In the genomic region with DNA sequence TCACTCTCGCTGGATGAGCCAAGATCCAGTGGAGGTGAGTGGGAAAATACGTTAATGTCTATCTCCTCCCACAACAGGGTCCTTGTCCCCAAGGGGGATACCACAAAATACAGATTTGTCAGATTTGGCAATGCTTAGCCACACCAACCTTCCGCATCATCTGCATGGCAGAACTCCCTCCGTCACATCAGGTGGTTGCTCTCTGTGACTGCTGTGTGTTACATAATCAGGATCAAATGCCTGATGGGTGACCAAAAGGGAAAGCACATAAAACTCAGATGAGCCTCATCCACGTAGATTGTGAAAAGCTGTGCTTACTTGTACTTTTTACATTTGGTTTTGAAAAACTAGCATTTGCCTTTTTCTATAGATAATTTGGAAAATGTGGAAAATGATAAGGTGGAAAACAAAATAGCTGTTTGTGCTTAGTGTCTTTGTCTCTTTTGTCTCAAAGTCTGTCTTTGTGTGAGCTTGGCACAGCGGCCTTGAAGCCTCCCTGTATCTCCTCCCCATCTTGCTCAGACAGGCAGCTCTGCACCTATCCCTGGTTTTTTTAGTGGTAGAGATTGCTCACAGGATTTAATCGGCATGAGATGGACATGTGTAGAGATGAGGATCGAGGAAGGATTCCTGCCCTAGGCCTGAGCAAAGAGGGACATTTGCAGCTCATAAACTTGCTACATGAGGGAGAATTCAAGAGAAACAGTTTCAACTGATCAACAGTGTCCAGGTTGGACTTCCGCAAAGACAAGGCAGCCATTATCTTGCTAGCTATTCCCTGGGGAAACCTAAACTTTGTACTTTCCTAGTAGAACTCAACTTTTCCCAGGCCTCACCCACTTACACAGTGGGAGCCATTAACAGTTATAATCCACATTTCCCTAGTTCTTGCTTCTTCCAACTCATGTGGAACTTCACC, we compare ENCODE assay signal across 26 cellular contexts. TPM values are rescaled to one million over a fixed set of nuclear protein-coding genes. Genes with fewer than 3 reads are reported as not detected.
DNase-seq lines count a peak whose midpoint lies in the region; ATAC-seq and TF ChIP-seq lines count a peak whose summit lies in the region.
"Had no signal": no experiment of that assay in that cellular context is flagged by ENCODE, and none has a peak within 500 bp of the region (broad histone marks: within the 10 kb centered on the region; RNA-seq: fewer than 3 reads in every experiment).

No MANE protein-coding gene starts in this region.

- no peak overlapping the region for H3K9ac ChIP-seq in BLaER1

- H3K4me1 ChIP-seq in BLaER1: peaks cover 46% of the 10 kb centered on the region
- peaks cover 5% of the 10 kb centered on the region; the same call in 1 of the 2 replicates for H3K4me1 ChIP-seq in HEK293 (ENCODE audit: control insufficient read depth, insufficient read depth, low read length)
- no peaks in the 10 kb centered on the region for H3K4me1 ChIP-seq in mucosa of descending colon (ENCODE audit: low read depth)
- H3K4me1 ChIP-seq: suprapubic skin had no signal

- peak overlapping the region; percentile 31; the same call in 1 of the 2 replicates for H3K4me3 ChIP-seq in BLaER1
- H3K4me3 ChIP-seq in HEK293 (ENCODE audit: low read depth, low read length): no peak overlapping the region
- no peak overlapping the region for H3K4me3 ChIP-seq in mucosa of descending colon
- H3K4me3 ChIP-seq: skin epidermis, suprapubic skin had no signal

- CTCF ChIA-PET in HEK293 (lab: Yijun Ruan, JAX): interaction anchor here (1.0 kb wide), 1 partner anchor 27 kb away, joined by 3 read pairs; no protein-coding TSS in a partner anchor

- H3K27ac ChIP-seq in BLaER1 (no peak overlapping the region), HEK293 (ENCODE audit: extremely low read depth, low read depth, low read length) (no peak overlapping the region), angular gyrus (ENCODE audit: low read depth, low read length) (peak overlapping the region; percentile 61)
- H3K27ac ChIP-seq: HL-60, skin epidermis, suprapubic skin, WERI-Rb-1 had no signal

- H3K27me3 ChIP-seq in BLaER1: no peaks in the 10 kb centered on the region; the same call in 1 of the 2 replicates

- peaks cover 70% of the 10 kb centered on the region for H4K20me1 ChIP-seq in BLaER1

- intact Hi-C loops in mucosa of descending colon (cut with DNase I, micrococcal nuclease): no loop called here

- ATAC-seq in mucosa of descending colon (peak; percentile 28), GM21447 (IDR thresholded peaks at IDR 0.05; ENCODE audit: unreplicated experiment) (no peak)
- ATAC-seq: stimulated activated memory B cell treated with anti-CD40 and anti-IgM and Interleukin-4, amounts not matched to agents 10 μg/mL and 1 μg/mL and 100 μg/mL, for 72 hours had no signal

- H3K9me3 ChIP-seq in BLaER1 (peaks cover 100% of the 10 kb centered on the region), HEK293 (ENCODE audit: control insufficient read depth, insufficient read depth, low read depth, low read length) (no peaks in the 10 kb centered on the region), mucosa of descending colon (no peaks in the 10 kb centered on the region)
- H3K9me3 ChIP-seq: suprapubic skin had no signal

- TF ChIP-seq CTCF in HEK293 (tag by site-specific recombination; IDR thresholded peaks at IDR 0.05): no peak
- no peak for TF ChIP-seq CTCF in mucosa of descending colon (IDR thresholded peaks at IDR 0.05)

- H3K4me2 ChIP-seq in BLaER1: peak overlapping the region; percentile 17

- POLR2A ChIA-PET in HEK293 (lab: Yijun Ruan, JAX): no interaction called here

- peaks cover 100% of the 10 kb centered on the region for H3K36me3 ChIP-seq in BLaER1
- no peaks in the 10 kb centered on the region for H3K36me3 ChIP-seq in HEK293 (ENCODE audit: control insufficient read depth in 2 of 2, insufficient read depth in 1 of 2, low read length in 2 of 2)
- H3K36me3 ChIP-seq in mucosa of descending colon (ENCODE audit: low read depth): no peaks in the 10 kb centered on the region
- H3K36me3 ChIP-seq: suprapubic skin, WERI-Rb-1 had no signal

- DNase-seq in mucosa of descending colon (no peak), NCI-H82 treated with DMSO at 0.1 percent for 48 hours (lab: John Stamatoyannopoulos, UW; ENCODE audit: unreplicated experiment) (no peak)
- no peak for DNase-seq in activated CD4-positive, alpha-beta T cell treated with anti-CD3 and anti-CD28 coated beads for 48 hours
- no peak for DNase-seq in stimulated activated CD8-positive, alpha-beta memory T cell treated with anti-CD3 and anti-CD28 coated beads, Interleukin-4, amount 100 ng/mL, for 48 hours
- DNase-seq: ACHN; activated CD4-positive, alpha-beta T cell treated with anti-CD3 and anti-CD28 coated beads, Interleukin-2, amount 10 ng/mL, durations not matched to agents 7 days and 5 days; activated naive CD4-positive, alpha-beta T cell treated with anti-CD3 and anti-CD28 coated beads, Interleukin-2, amount 50 U/mL, for 16 hours; C1 segment of cervical spinal cord; kidney; NCI-H1436 treated with DMSO at 0.1 percent for 48 hours; T-helper 9 cell; WERI-Rb-1 had no signal

TF ChIP-seq in HEK293, 187 proteins besides CTCF, POLR2A, EP300 and RAD21:
- TF ChIP-seq ZIC2 (tag by site-specific recombination; IDR thresholded peaks at IDR 0.05) (peak; percentile 58), ZNF776 (tag by site-specific recombination; IDR thresholded peaks at IDR 0.05; ENCODE audit: borderline replicate concordance) (no peak), SCRT2 (tag by site-specific recombination; IDR thresholded peaks at IDR 0.05) (0 out of 2 replicates have a peak, but pooled peaks have one; percentile 15)
- TF ChIP-seq, protein P1, sequence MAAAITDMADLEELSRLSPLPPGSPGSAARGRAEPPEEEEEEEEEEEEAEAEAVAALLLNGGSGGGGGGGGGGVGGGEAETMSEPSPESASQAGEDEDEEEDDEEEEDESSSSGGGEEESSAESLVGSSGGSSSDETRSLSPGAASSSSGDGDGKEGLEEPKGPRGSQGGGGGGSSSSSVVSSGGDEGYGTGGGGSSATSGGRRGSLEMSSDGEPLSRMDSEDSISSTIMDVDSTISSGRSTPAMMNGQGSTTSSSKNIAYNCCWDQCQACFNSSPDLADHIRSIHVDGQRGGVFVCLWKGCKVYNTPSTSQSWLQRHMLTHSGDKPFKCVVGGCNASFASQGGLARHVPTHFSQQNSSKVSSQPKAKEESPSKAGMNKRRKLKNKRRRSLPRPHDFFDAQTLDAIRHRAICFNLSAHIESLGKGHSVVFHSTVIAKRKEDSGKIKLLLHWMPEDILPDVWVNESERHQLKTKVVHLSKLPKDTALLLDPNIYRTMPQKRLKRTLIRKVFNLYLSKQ (tag by site-specific recombination; IDR thresholded peaks at IDR 0.05; ENCODE audit: borderline replicate concordance): no peak
- TF ChIP-seq, protein P2, sequence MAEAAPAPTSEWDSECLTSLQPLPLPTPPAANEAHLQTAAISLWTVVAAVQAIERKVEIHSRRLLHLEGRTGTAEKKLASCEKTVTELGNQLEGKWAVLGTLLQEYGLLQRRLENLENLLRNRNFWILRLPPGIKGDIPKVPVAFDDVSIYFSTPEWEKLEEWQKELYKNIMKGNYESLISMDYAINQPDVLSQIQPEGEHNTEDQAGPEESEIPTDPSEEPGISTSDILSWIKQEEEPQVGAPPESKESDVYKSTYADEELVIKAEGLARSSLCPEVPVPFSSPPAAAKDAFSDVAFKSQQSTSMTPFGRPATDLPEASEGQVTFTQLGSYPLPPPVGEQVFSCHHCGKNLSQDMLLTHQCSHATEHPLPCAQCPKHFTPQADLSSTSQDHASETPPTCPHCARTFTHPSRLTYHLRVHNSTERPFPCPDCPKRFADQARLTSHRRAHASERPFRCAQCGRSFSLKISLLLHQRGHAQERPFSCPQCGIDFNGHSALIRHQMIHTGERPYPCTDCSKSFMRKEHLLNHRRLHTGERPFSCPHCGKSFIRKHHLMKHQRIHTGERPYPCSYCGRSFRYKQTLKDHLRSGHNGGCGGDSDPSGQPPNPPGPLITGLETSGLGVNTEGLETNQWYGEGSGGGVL (tag by site-specific recombination; IDR thresholded peaks at IDR 0.05): no peak

RNA-seq across cellular contexts. Expression of a gene that starts 3.6 kb away (rescaled TPM):
- not detected for total RNA-seq in mucosa of descending colon
- total RNA-seq: activated CD4-positive, alpha-beta T cell treated with anti-CD3 and anti-CD28 coated beads, Interleukin-2, amount 10 ng/mL, durations not matched to agents 7 days and 5 days; fibroblast of lung; glomerular endothelial cell; kidney; M059J; myocyte; OCI-LY7; pulmonary artery endothelial cell; suprapubic skin had no signal
